In the genomic region with DNA sequence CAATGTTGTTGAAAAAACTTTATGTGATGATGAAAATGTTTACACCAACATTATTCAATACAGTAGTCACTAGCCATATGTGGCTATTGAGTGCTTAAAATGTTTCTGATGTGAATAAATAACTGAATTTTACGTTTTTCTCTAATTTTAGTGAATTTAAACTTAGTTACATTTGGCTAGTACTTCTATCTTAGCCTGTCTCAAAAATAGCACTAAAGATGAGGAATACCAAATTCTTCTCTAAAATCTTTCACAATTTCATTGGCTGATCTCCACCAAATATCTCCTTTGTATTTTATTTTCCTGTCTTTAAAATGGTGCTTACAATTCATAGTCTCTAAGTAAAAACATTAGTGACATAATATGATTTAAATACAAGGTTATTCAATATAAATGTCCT, we compare ENCODE assay signal across 16 cellular contexts.
"Had no signal": no experiment of that assay in that cellular context is flagged by ENCODE, and none has a peak within 500 bp of the region (broad histone marks: within the 10 kb centered on the region; RNA-seq: fewer than 3 reads in every experiment).

No MANE protein-coding gene starts in this region.

- H3K27me3 ChIP-seq: adrenal gland, heart right ventricle, neutrophil, right atrium auricular region, spleen, tibial nerve, vagina had no signal

- DNase-seq: activated CD4-positive, alpha-beta T cell treated with anti-CD3 and anti-CD28 coated beads, Interleukin-2, amount 50 U/mL, for 1 hour; activated naive CD4-positive, alpha-beta T cell treated with anti-CD3 and anti-CD28 coated beads, Interleukin-2, amount 10 ng/mL, durations not matched to agents 7 days and 5 days; adrenal gland; erythroblast; heart right ventricle; lower lobe of right lung; naive thymus-derived CD8-positive, alpha-beta T cell; spleen; stimulated activated CD4-positive, alpha-beta T cell treated with anti-CD3 and anti-CD28 coated beads, Interleukin-1b, Interleukin-23, amount 100 ng/mL, for 48 hours; stimulated activated naive B cell treated with anti-CD40 and anti-IgM and Interleukin-4, amounts not matched to agents 10 μg/mL and 1 μg/mL and 100 μg/mL, for 72 hours; T-helper 17 cell had no signal

- H3K9me3 ChIP-seq: adrenal gland, heart right ventricle, lower lobe of right lung, neutrophil, right atrium auricular region, spleen, tibial nerve, vagina had no signal

- H3K27ac ChIP-seq: adrenal gland, heart right ventricle, lower lobe of right lung, neutrophil, right atrium auricular region, spleen, tibial nerve, vagina had no signal

- H3K36me3 ChIP-seq: adrenal gland, heart right ventricle, lower lobe of right lung, neutrophil, right atrium auricular region, spleen, tibial nerve, vagina had no signal

- H3K4me3 ChIP-seq: adrenal gland, heart right ventricle, lower lobe of right lung, right atrium auricular region, spleen, tibial nerve, vagina had no signal

- H3K4me1 ChIP-seq: adrenal gland, lower lobe of right lung, right atrium auricular region, spleen, tibial nerve had no signal

- ATAC-seq: heart right ventricle; lower lobe of right lung; naive thymus-derived CD8-positive, alpha-beta T cell; stimulated activated naive B cell treated with anti-CD40 and anti-IgM and Interleukin-4, amounts not matched to agents 10 μg/mL and 1 μg/mL and 100 μg/mL, for 72 hours; T-helper 17 cell had no signal

- FAIRE-seq: frontal cortex had no signal
